11 cellular contexts compared by ENCODE assay signal in the genomic region with DNA sequence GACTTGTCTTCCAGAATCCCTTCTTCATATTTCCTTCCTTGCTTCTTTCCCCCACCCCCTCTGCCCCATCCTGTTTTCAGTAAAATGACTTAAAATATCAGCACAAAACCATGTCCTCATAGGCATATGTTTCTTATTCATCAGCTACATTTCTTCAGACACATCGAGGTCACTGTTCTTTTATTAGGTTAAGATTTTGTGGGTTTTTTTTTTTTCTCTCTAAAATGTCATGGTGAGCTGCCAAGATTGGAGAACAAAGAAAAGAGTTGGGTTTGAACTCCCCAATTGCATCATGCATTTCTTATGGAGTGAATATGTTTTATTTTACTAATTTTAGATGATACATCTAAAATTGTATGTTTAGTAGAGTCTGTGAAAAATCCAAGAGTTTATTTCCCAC. TPM values are rescaled to one million over a fixed set of nuclear protein-coding genes. Genes with fewer than 3 reads are reported as not detected.
DNase-seq lines count a peak whose midpoint lies in the region; ATAC-seq and TF ChIP-seq lines count a peak whose summit lies in the region.
"Had no signal": no experiment of that assay in that cellular context is flagged by ENCODE, and none has a peak within 500 bp of the region (broad histone marks: within the 10 kb centered on the region; RNA-seq: fewer than 3 reads in every experiment).

No MANE protein-coding gene starts in this region.

- in situ Hi-C loops in brain microvascular endothelial cell (cut with HindIII; ENCODE audit: low pct_ligation_motif_present, low sequenced_read_pairs): no loop called here

- peak overlapping the region; percentile 15 for H3K4me2 ChIP-seq in skeletal muscle satellite cell (ENCODE audit: low read length)

- peak overlapping the region; percentile 25 for H3K9ac ChIP-seq in skeletal muscle satellite cell (ENCODE audit: low read depth, low read length)

- H3K36me3 ChIP-seq in brain microvascular endothelial cell (replicated peaks) (no peaks in the 10 kb centered on the region), skeletal muscle satellite cell (ENCODE audit: insufficient read depth, low read length) (no peaks in the 10 kb centered on the region)

- H3K27ac ChIP-seq in brain microvascular endothelial cell: peak overlapping the region; percentile 86

- H3K27me3 ChIP-seq in brain microvascular endothelial cell (replicated peaks) (no peaks in the 10 kb centered on the region), skeletal muscle satellite cell (ENCODE audit: control insufficient read depth, insufficient read depth, low read length) (no peaks in the 10 kb centered on the region)

- TF ChIP-seq CTCF in brain microvascular endothelial cell (IDR thresholded peaks at IDR 0.05; ENCODE audit: low read depth, low read length, missing control alignments): no peak

- H3K4me3 ChIP-seq in brain microvascular endothelial cell (ENCODE audit: low read depth, low read length): no peak overlapping the region
- no peak overlapping the region for H3K4me3 ChIP-seq in skeletal muscle satellite cell (ENCODE audit: low read length)

- H3K9me3 ChIP-seq in skeletal muscle satellite cell (replicated peaks; ENCODE audit: low read length): no peaks in the 10 kb centered on the region

- DNase-seq in EL (peak; percentile 60), brain microvascular endothelial cell (no peak), iris pigment epithelial cell (ENCODE audit: low read depth) (peak; percentile 92), NCI-H446 (lab: John Stamatoyannopoulos, UW) (no peak)
- DNase-seq: activated CD4-positive, alpha-beta T cell treated with anti-CD3 and anti-CD28 coated beads for 4 hours; activated naive CD4-positive, alpha-beta T cell treated with anti-CD3 and anti-CD28 coated beads for 36 hours; stimulated activated naive CD4-positive, alpha-beta T cell treated with Interleukin-2 at 50 U/mL for 16 hours had no signal

- ATAC-seq in GM18498 (IDR thresholded peaks at IDR 0.05; ENCODE audit: unreplicated experiment) (no peak), HG02623 (IDR thresholded peaks at IDR 0.05; ENCODE audit: unreplicated experiment) (no peak), GM19467 (IDR thresholded peaks at IDR 0.05; ENCODE audit: unreplicated experiment) (no peak)

- H3K4me1 ChIP-seq in skeletal muscle satellite cell (ENCODE audit: control insufficient read depth, insufficient read depth, low read length): peaks cover 28% of the 10 kb centered on the region

RNA-seq across cellular contexts. Expression of gene LAMB4, which starts 35.8 kb away (rescaled TPM):
- total RNA-seq in skeletal muscle satellite cell (2012; rRNA removed): 0.22 and 0.51 TPM in 2 replicates
- total RNA-seq: activated naive CD4-positive, alpha-beta T cell treated with anti-CD3 and anti-CD28 coated beads for 36 hours had no signal

Comparison
In these comparisons a context has a peak if more than half of its experiments do, and no peak if none do; other contexts are left out.
1. DNase-seq: peak in EL (single experiment) and iris pigment epithelial cell (single experiment); none in brain microvascular endothelial cell (single experiment) and NCI-H446 (0 of 2).